Comparison of ENCODE assay signal across 1 cellular context in genomic region chr6:119541132-119541905, GRCh38.
TF ChIP-seq lines count a peak whose summit lies in the region.

No MANE protein-coding gene starts in this region.

TF ChIP-seq in SK-N-SH treated with all-trans-retinoic acid at 6 μM for 48 hours, 23 proteins besides CTCF, POLR2A, EP300 and RAD21 (continued from another document):
- peak; percentile 95 for TF ChIP-seq CSRNP3 (CRISPR knock-in tag; IDR thresholded peaks at IDR 0.05)
TF ChIP-seq in SK-N-SH treated with all-trans-retinoic acid at 6 μM for 48 hours: peak in this region for 12.
